8 cellular contexts compared by ENCODE assay signal in the genomic region with DNA sequence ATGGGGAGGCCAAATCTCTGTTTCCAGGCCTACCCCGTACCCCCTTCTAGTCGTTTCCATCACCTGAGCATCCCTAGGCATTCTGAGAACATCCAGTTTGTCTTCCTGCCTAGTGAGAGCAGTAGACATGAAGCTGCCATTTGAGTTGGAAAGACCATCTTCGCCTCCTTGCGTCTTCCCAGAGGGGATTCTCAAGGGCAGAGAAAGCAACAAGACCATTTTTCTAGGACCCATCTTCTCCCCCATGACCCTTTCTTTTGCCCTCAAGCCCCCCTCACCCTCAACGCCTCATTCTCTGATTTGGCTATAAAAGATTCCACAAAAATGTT.
A peak's percentile ranks its signal among the peaks of the same experiment; 100 is the strongest.
DNase-seq lines count a peak whose midpoint lies in the region; ATAC-seq and TF ChIP-seq lines count a peak whose summit lies in the region.
"Had no signal": no experiment of that assay in that cellular context is flagged by ENCODE, and none has a peak within 500 bp of the region (broad histone marks: within the 10 kb centered on the region; RNA-seq: fewer than 3 reads in every experiment).

No MANE protein-coding gene starts in this region.

- H3K27ac ChIP-seq in GM23338 (ENCODE audit: low read depth) (no peak overlapping the region), right cardiac atrium (ENCODE audit: low read length) (peak overlapping the region; percentile 21)

- WGBS in right cardiac atrium, result 91% methylated on average over 5 of the region's 5 CpGs

- H3K27me3 ChIP-seq in GM23338 (ENCODE audit: insufficient read depth), result no peaks in the 10 kb centered on the region
- H3K27me3 ChIP-seq in right cardiac atrium (ENCODE audit: control insufficient read depth, insufficient read depth), result no peaks in the 10 kb centered on the region

- no peak overlapping the region for H3K4me3 Mint-ChIP-seq in GM23338
- H3K4me3 Mint-ChIP-seq in activated CD4-positive, alpha-beta memory T cell treated with anti-CD3 and anti-CD28 coated beads for 36 hours, result peak overlapping the region; percentile 77
- H3K4me3 Mint-ChIP-seq in stimulated activated naive B cell treated with anti-CD40 and anti-IgM and Interleukin-4, amounts not matched to agents 10 μg/mL and 1 μg/mL and 100 μg/mL, for 72 hours, result peak overlapping the region; percentile 74 to 87

- ATAC-seq in GM23338 (no peak), right cardiac atrium (no peak)
- no peak for ATAC-seq in stimulated activated naive B cell treated with anti-CD40 and anti-IgM and Interleukin-4, amounts not matched to agents 10 μg/mL and 1 μg/mL and 100 μg/mL, for 72 hours (replicated peaks)

- no peak overlapping the region for H3K4me3 ChIP-seq in GM23338
- H3K4me3 ChIP-seq in right cardiac atrium (ENCODE audit: low read length), result no peak overlapping the region

- no peak overlapping the region for H3K4me2 ChIP-seq in GM23338

- no peaks in the 10 kb centered on the region for H3K79me2 ChIP-seq in GM23338 (replicated peaks; ENCODE audit: insufficient read depth)

- no peaks in the 10 kb centered on the region for H3F3A ChIP-seq in GM23338 (replicated peaks; ENCODE audit: low read depth)

- H3K36me3 Mint-ChIP-seq in GM23338 (ENCODE audit: low read depth), result no peaks in the 10 kb centered on the region
- H3K36me3 Mint-ChIP-seq in activated CD4-positive, alpha-beta memory T cell treated with anti-CD3 and anti-CD28 coated beads for 36 hours, result peaks cover 26% of the 10 kb centered on the region
- H3K36me3 Mint-ChIP-seq in stimulated activated naive B cell treated with anti-CD40 and anti-IgM and Interleukin-4, amounts not matched to agents 10 μg/mL and 1 μg/mL and 100 μg/mL, for 72 hours, result peaks cover 68 to 76% of the 10 kb centered on the region in 2 donors

- POLR2A ChIA-PET in activated CD4-positive, alpha-beta memory T cell treated with anti-CD3 and anti-CD28 coated beads for 36 hours (lab: Charles Lee), result interaction anchor here (0.9 to 8.7 kb wide), 7 partner anchors 11 to 154 kb away, joined by 3 to 83 read pairs (median 5); a partner anchor contains a TSS

- CTCF ChIA-PET in activated CD4-positive, alpha-beta memory T cell treated with anti-CD3 and anti-CD28 coated beads for 36 hours (lab: Charles Lee), result interaction anchor here (0.9 to 4.1 kb wide), 6 partner anchors 9 to 196 kb away, joined by 3 to 39 read pairs (median 8); a partner anchor contains a TSS

- H4K20me1 ChIP-seq in GM23338 (replicated peaks; ENCODE audit: insufficient read depth), result no peaks in the 10 kb centered on the region

- no peak for TF ChIP-seq CTCF in GM23338 (conservative IDR thresholded peaks at IDR 0.05; ENCODE audit: low read depth in 2 of 2)

- H2AFZ ChIP-seq in GM23338, result no peak overlapping the region

- H3K4me1 ChIP-seq in GM23338 (ENCODE audit: insufficient read depth), result peaks cover under 1% of the 10 kb centered on the region; the same call in 1 of the 2 replicates
- peaks cover 15% of the 10 kb centered on the region for H3K4me1 ChIP-seq in right cardiac atrium (ENCODE audit: control insufficient read depth, insufficient read depth, low read length)

- H3K27me3 Mint-ChIP-seq in GM23338 (ENCODE audit: insufficient read depth, low read depth, poor library complexity), result no peaks in the 10 kb centered on the region
- H3K27me3 Mint-ChIP-seq in activated CD4-positive, alpha-beta memory T cell treated with anti-CD3 and anti-CD28 coated beads for 36 hours, result no peaks in the 10 kb centered on the region
- no peaks in the 10 kb centered on the region for H3K27me3 Mint-ChIP-seq in stimulated activated naive B cell treated with anti-CD40 and anti-IgM and Interleukin-4, amounts not matched to agents 10 μg/mL and 1 μg/mL and 100 μg/mL, for 72 hours

- no peaks in the 10 kb centered on the region for H3K36me3 ChIP-seq in GM23338 (ENCODE audit: insufficient read depth)

- intact Hi-C loops in activated CD4-positive, alpha-beta memory T cell treated with anti-CD3 and anti-CD28 coated beads for 36 hours (cut with micrococcal nuclease), result loop anchor here (2.0 to 10.0 kb wide), 7 partner anchors 54 to 403 kb away; a partner anchor contains a TSS
- intact Hi-C loops in right cardiac atrium (cut with DNase I), result no loop called here

- H3K9me3 Mint-ChIP-seq in GM23338, result no peaks in the 10 kb centered on the region
- H3K9me3 Mint-ChIP-seq in activated CD4-positive, alpha-beta memory T cell treated with anti-CD3 and anti-CD28 coated beads for 36 hours, result no peaks in the 10 kb centered on the region
- peaks cover 0 to 3% of the 10 kb centered on the region in 2 donors for H3K9me3 Mint-ChIP-seq in stimulated activated naive B cell treated with anti-CD40 and anti-IgM and Interleukin-4, amounts not matched to agents 10 μg/mL and 1 μg/mL and 100 μg/mL, for 72 hours

- 0 out of 2 replicates have a peak overlapping the region, but pooled peaks have one; percentile 46 for H3K27ac Mint-ChIP-seq in GM23338
- H3K27ac Mint-ChIP-seq in activated CD4-positive, alpha-beta memory T cell treated with anti-CD3 and anti-CD28 coated beads for 36 hours, result peak overlapping the region; percentile 95
- H3K27ac Mint-ChIP-seq in stimulated activated naive B cell treated with anti-CD40 and anti-IgM and Interleukin-4, amounts not matched to agents 10 μg/mL and 1 μg/mL and 100 μg/mL, for 72 hours, result peak overlapping the region; percentile 99

- DNase-seq in GM23338 (ENCODE audit: low spot score) (no peak), right cardiac atrium (no peak), NCI-H526 (lab: John Stamatoyannopoulos, UW) (no peak), RKO (ENCODE audit: low spot score) (no peak)
- no peak for DNase-seq in activated CD4-positive, alpha-beta memory T cell treated with anti-CD3 and anti-CD28 coated beads for 36 hours
- peak; percentile 14 for DNase-seq in stimulated activated naive B cell treated with anti-CD40 and anti-IgM and Interleukin-4, amounts not matched to agents 10 μg/mL and 1 μg/mL and 100 μg/mL, for 72 hours
- no peak for DNase-seq in activated CD4-positive, CD25-positive, alpha-beta regulatory T cell (lab: John Stamatoyannopoulos, UW)
- DNase-seq: NCI-H187 had no signal

- no peaks in the 10 kb centered on the region for H3K9me2 ChIP-seq in GM23338 (ENCODE audit: insufficient read depth)

- H3K9me3 ChIP-seq in right cardiac atrium (ENCODE audit: control insufficient read depth, low read length), result no peaks in the 10 kb centered on the region

- H3K4me1 Mint-ChIP-seq in GM23338, result peaks cover 15% of the 10 kb centered on the region
- peaks cover 92% of the 10 kb centered on the region for H3K4me1 Mint-ChIP-seq in activated CD4-positive, alpha-beta memory T cell treated with anti-CD3 and anti-CD28 coated beads for 36 hours (ENCODE audit: low read depth)
- peaks cover 68 to 94% of the 10 kb centered on the region in 2 donors for H3K4me1 Mint-ChIP-seq in stimulated activated naive B cell treated with anti-CD40 and anti-IgM and Interleukin-4, amounts not matched to agents 10 μg/mL and 1 μg/mL and 100 μg/mL, for 72 hours

TF ChIP-seq in GM23338, 12 proteins besides CTCF, POLR2A, EP300 and RAD21 (continues in another document):
- no peak for TF ChIP-seq EZH2 (IDR thresholded peaks at IDR 0.05; ENCODE audit: low read depth, unreplicated experiment)
- TF ChIP-seq, protein P1, sequence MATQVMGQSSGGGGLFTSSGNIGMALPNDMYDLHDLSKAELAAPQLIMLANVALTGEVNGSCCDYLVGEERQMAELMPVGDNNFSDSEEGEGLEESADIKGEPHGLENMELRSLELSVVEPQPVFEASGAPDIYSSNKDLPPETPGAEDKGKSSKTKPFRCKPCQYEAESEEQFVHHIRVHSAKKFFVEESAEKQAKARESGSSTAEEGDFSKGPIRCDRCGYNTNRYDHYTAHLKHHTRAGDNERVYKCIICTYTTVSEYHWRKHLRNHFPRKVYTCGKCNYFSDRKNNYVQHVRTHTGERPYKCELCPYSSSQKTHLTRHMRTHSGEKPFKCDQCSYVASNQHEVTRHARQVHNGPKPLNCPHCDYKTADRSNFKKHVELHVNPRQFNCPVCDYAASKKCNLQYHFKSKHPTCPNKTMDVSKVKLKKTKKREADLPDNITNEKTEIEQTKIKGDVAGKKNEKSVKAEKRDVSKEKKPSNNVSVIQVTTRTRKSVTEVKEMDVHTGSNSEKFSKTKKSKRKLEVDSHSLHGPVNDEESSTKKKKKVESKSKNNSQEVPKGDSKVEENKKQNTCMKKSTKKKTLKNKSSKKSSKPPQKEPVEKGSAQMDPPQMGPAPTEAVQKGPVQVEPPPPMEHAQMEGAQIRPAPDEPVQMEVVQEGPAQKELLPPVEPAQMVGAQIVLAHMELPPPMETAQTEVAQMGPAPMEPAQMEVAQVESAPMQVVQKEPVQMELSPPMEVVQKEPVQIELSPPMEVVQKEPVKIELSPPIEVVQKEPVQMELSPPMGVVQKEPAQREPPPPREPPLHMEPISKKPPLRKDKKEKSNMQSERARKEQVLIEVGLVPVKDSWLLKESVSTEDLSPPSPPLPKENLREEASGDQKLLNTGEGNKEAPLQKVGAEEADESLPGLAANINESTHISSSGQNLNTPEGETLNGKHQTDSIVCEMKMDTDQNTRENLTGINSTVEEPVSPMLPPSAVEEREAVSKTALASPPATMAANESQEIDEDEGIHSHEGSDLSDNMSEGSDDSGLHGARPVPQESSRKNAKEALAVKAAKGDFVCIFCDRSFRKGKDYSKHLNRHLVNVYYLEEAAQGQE (IDR thresholded peaks at IDR 0.05; ENCODE audit: unreplicated experiment), result no peak
- TF ChIP-seq STAT1 (IDR thresholded peaks at IDR 0.05; ENCODE audit: unreplicated experiment), result no peak
- no peak for TF ChIP-seq CREB1 (CRISPR knock-in tag; IDR thresholded peaks at IDR 0.05; ENCODE audit: low read depth)
- TF ChIP-seq, protein P2, sequence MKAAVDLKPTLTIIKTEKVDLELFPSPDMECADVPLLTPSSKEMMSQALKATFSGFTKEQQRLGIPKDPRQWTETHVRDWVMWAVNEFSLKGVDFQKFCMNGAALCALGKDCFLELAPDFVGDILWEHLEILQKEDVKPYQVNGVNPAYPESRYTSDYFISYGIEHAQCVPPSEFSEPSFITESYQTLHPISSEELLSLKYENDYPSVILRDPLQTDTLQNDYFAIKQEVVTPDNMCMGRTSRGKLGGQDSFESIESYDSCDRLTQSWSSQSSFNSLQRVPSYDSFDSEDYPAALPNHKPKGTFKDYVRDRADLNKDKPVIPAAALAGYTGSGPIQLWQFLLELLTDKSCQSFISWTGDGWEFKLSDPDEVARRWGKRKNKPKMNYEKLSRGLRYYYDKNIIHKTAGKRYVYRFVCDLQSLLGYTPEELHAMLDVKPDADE (IDR thresholded peaks at IDR 0.05), result no peak
- TF ChIP-seq ZNF331 (CRISPR knock-in tag; IDR thresholded peaks at IDR 0.05; ENCODE audit: low read depth), result no peak
- TF ChIP-seq POLR2AphosphoS5 (IDR thresholded peaks at IDR 0.05; ENCODE audit: low read depth), result no peak
- no peak for TF ChIP-seq NANOG (IDR thresholded peaks at IDR 0.05; ENCODE audit: borderline replicate concordance)
- no peak for TF ChIP-seq EZH2phosphoT487 (IDR thresholded peaks at IDR 0.05; ENCODE audit: unreplicated experiment)

Comparison
In these comparisons a context has a peak if more than half of its experiments do, and no peak if none do; other contexts are left out.
1. H3K27ac Mint-ChIP-seq: peak in every context shown above with its lines; median percentile 99 in stimulated activated naive B cell treated with anti-CD40 and anti-IgM and Interleukin-4, amounts not matched to agents 10 μg/mL and 1 μg/mL and 100 μg/mL, for 72 hours; 95 in activated CD4-positive, alpha-beta memory T cell treated with anti-CD3 and anti-CD28 coated beads for 36 hours; 46 in GM23338.